ENCODE assay signal across 8 cellular contexts in the genomic region with DNA sequence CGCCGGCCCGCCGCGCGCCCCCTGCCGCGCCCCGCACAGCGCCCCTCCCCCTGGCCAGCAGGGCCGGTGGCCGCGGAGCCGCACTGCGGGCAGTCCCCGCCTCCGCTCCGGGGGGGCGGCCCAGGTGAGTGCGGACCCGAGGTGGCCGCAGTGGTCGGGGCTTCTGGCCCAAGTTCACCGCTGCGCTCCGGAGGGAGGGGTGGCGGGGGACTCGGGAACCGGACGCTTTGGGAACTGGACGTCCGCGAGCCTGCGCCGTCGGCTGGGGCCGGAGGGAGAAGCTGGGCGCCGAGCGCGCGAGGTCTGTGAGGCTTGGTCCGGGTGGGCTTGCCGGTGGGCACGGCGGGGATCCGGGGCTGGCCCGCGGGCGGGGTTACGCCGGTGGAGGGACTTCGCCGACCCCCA. TPM values are rescaled to one million over a fixed set of nuclear protein-coding genes. Genes with fewer than 3 reads are reported as not detected.
A peak's percentile ranks its signal among the peaks of the same experiment; 100 is the strongest.
DNase-seq lines count a peak whose midpoint lies in the region; ATAC-seq, FAIRE-seq and TF ChIP-seq lines count a peak whose summit lies in the region.

No MANE protein-coding gene starts in this region.

- SMC1A ChIA-PET in GM12878 (lab: Charles Lee; ENCODE audit: uncharacterized antibody, unreplicated experiment), result no interaction called here

- no peak overlapping the region for H2AFZ ChIP-seq in GM12878 (ENCODE audit: control insufficient read depth, low read depth, low read length)

- FAIRE-seq in GM12878 (lab: Jason Lieb, UNC), result no peak

- no peaks in the 10 kb centered on the region for H3K9me3 ChIP-seq in GM12878 (replicated peaks; ENCODE audit: control insufficient read depth, insufficient read depth, low read length)
- no peaks in the 10 kb centered on the region for H3K9me3 ChIP-seq in lung (ENCODE audit: control insufficient read depth in 2 of 2, insufficient read depth in 1 of 2, low read length in 1 of 2)

- DNase-seq in AG09309 (ENCODE audit: low read depth) (no peak), GM12878 (ENCODE audit: low read depth, low spot score) (no peak), lung (ENCODE audit: low spot score) (no peak), NCI-H1092 treated with DMSO at 0.1 percent for 48 hours (lab: John Stamatoyannopoulos, UW) (no peak)
- no peak for DNase-seq in central memory CD4-positive, alpha-beta T cell
- no peak for DNase-seq in stimulated activated CD8-positive, alpha-beta memory T cell treated with anti-CD3 and anti-CD28 coated beads, Interleukin-4, amount 100 ng/mL, for 48 hours

- TF ChIP-seq CTCF in AG09309 (IDR thresholded peaks at IDR 0.05; ENCODE audit: control insufficient read depth, insufficient read depth, low read depth, low read length, missing control alignments) (no peak), GM12878 (IDR thresholded peaks at IDR 0.05 in 2 of 3, conservative IDR thresholded peaks at IDR 0.05 in 1 of 3; ENCODE audit: control insufficient read depth in 2 of 3, extremely low read depth in 1 of 3, insufficient read depth in 1 of 3, low read depth in 3 of 3, low read length in 3 of 3) (no peak), lung (IDR thresholded peaks at IDR 0.05; ENCODE audit: control extremely low read depth, extremely low read depth) (no peak)

- H3K4me1 ChIP-seq in GM12878 (ENCODE audit: control insufficient read depth, insufficient read depth, low read length) (no peaks in the 10 kb centered on the region), lung (ENCODE audit: control insufficient read depth in 2 of 2, insufficient read depth in 2 of 2, low read length in 2 of 2) (peaks cover 11 to 14% of the 10 kb centered on the region in 2 donors), urinary bladder (ENCODE audit: insufficient read depth) (peaks cover 2% of the 10 kb centered on the region)

- POLR2A ChIA-PET in GM12878 (lab: Charles Lee), result no interaction called here

- H3K27ac ChIP-seq in GM12878 (ENCODE audit: control insufficient read depth, insufficient read depth) (no peak overlapping the region), lung (ENCODE audit: low read depth in 1 of 2, low read length in 1 of 2) (peak overlapping the region; percentile 65 to 95), urinary bladder (ENCODE audit: low read depth) (no peak overlapping the region)

- H3K27me3 ChIP-seq in GM12878 (replicated peaks in 1 of 2; ENCODE audit: control insufficient read depth in 2 of 2, insufficient read depth in 2 of 2, low read length in 1 of 2) (peaks cover 12 to 25% of the 10 kb centered on the region in 2 experiments), lung (ENCODE audit: control insufficient read depth, insufficient read depth) (no peaks in the 10 kb centered on the region)

- RAD21 ChIA-PET in GM12878 (lab: Charles Lee; ENCODE audit: unreplicated experiment), result interaction anchor here (1.3 kb wide), 1 partner anchor 412 kb away, joined by 3 read pairs; no protein-coding TSS in a partner anchor

- in situ Hi-C loops in GM12878 (cut with MboI), result no loop called here

- no peak for TF ChIP-seq POLR2A in GM12878 (IDR thresholded peaks at IDR 0.05; ENCODE audit: low read depth, low read length)

- H4K20me1 ChIP-seq in GM12878 (ENCODE audit: control insufficient read depth, insufficient read depth), result no peaks in the 10 kb centered on the region

- 11% methylated on average over 11 of the region's 54 CpGs for WGBS in GM12878 (ENCODE audit: insufficient coverage, insufficient replicate concordance, low lambda C conversion rate, missing lambda C conversion rate)
- 1% methylated on average over 26 to 54 of the region's 54 CpGs for WGBS in lung, 2 donors
- WGBS in urinary bladder, result under 1% methylated on average over 52 of the region's 54 CpGs

- CTCF ChIA-PET in GM12878 (lab: Yijun Ruan, JAX), result interaction anchor here (1.0 to 2.0 kb wide), 2 partner anchors 284 to 339 kb away, joined by 3 to 5 read pairs; no protein-coding TSS in a partner anchor

- H3K36me3 ChIP-seq in GM12878 (ENCODE audit: control insufficient read depth in 2 of 2, insufficient read depth in 2 of 2, low read length in 1 of 2) (no peaks in the 10 kb centered on the region), lung (ENCODE audit: control insufficient read depth in 2 of 2, insufficient read depth in 2 of 2, low read length in 2 of 2) (no peaks in the 10 kb centered on the region), urinary bladder (ENCODE audit: insufficient read depth) (no peaks in the 10 kb centered on the region)

- H3K79me2 ChIP-seq in GM12878 (ENCODE audit: control insufficient read depth, insufficient read depth, low read length), result no peaks in the 10 kb centered on the region

- intact Hi-C loops in GM12878 (cut with micrococcal nuclease; ENCODE audit: unreplicated experiment), result loop anchor here (10.0 kb wide), 1 partner anchor 317 kb away; no protein-coding TSS in a partner anchor

- BruUV-seq in GM12878 (replicated peaks; lab: Mats Ljungman, UMichigan), result no TSS peak

- TF ChIP-seq RAD21 in GM12878 (IDR thresholded peaks at IDR 0.05; ENCODE audit: insufficient read depth, low read depth, low read length), result no peak

- ATAC-seq in HG02642 (IDR thresholded peaks at IDR 0.05; ENCODE audit: poor library complexity, unreplicated experiment), result peak; percentile 26
- no peak for ATAC-seq in GM12878
- ATAC-seq in lung (ENCODE audit: insufficient read depth, low FRiP score), result no peak

- TF ChIP-seq EP300 in GM12878 (IDR thresholded peaks at IDR 0.05; ENCODE audit: borderline replicate concordance in 1 of 2, control insufficient read depth in 1 of 2, low read depth in 2 of 2, low read length in 2 of 2), result no peak

- H3K9ac ChIP-seq in GM12878 (ENCODE audit: control insufficient read depth, insufficient read depth, low read length), result no peak overlapping the region

- H3K4me3 ChIP-seq in AG09309 (ENCODE audit: control insufficient read depth, low read depth, low read length) (0 out of 2 replicates have a peak overlapping the region, but pooled peaks have one; percentile 2), GM12878 (peak overlapping the region; percentile 22; the same call in 1 of the 2 replicates), lung (peak overlapping the region; percentile 60), urinary bladder (ENCODE audit: low read depth, low read length) (peak overlapping the region; percentile 90)

- H3K4me2 ChIP-seq in GM12878 (ENCODE audit: control insufficient read depth, insufficient read depth), result peak overlapping the region; percentile 81; the same call in 1 of the 2 replicates

TF ChIP-seq in GM12878, 131 proteins besides CTCF, POLR2A, EP300 and RAD21:
- no peak for TF ChIP-seq ZNF207 (IDR thresholded peaks at IDR 0.05; ENCODE audit: borderline replicate concordance)

RNA-seq across cellular contexts. Expression of a gene that starts 0.6 kb away (rescaled TPM):
- 159 and 169 TPM in 2 replicates for total RNA-seq in GM12878 (2013; cell fraction: nucleolus; rRNA removed)
- 12.2 and 15.7 TPM in 2 replicates for total RNA-seq in GM12878 (2014; rRNA removed)
- 9.9 and 11.7 TPM in 2 replicates for total RNA-seq in GM12878 (2014; rRNA removed; fragmentation: Illumina TruSeq; extraction: Trizol)
- total RNA-seq in GM12878 (2021), result 11.9 and 12.8 TPM in 2 replicates
- 12.0 TPM for polyA plus RNA-seq in GM12878 (2011; ENCODE audit: low read depth)
- 8.9 and 10.6 TPM in 2 replicates for polyA plus RNA-seq in GM12878 (2011; rRNA removed)
- polyA plus RNA-seq in GM12878 (2011; cell fraction: cytosol; rRNA removed), result 10.4 and 15.4 TPM in 2 replicates
- 13.5 and 15.0 TPM in 2 replicates for polyA plus RNA-seq in GM12878 (2011; cell fraction: nucleus; rRNA removed)
- 29.7 and 31.1 TPM in 2 replicates for polyA plus RNA-seq in GM12878 (2012)
- polyA plus RNA-seq in GM12878 (2014; fragmentation: Illumina TruSeq; extraction: Trizol), result 5.5 and 5.8 TPM in 2 replicates
- polyA plus RNA-seq in GM12878 (2014; fragmentation: Nextera tagmentation; extraction: Ambion mirVana), result 1 to 10 TPM; 2.7 to 4.0 TPM
- 13.0 and 14.6 TPM in 2 replicates for polyA plus RNA-seq in GM12878 (2014; rRNA removed)
- polyA plus RNA-seq in GM12878 (2016; fragmentation: Nextera tagmentation; extraction: Ambion mirVana), result 10 to 100 TPM; 15.5 to 16.8 TPM
- 12.5 and 20.3 TPM in 2 replicates for polyA minus RNA-seq in GM12878 (2011; rRNA and poly(A)+ RNA removed)
- polyA minus RNA-seq in GM12878 (2011; cell fraction: cytosol; rRNA and poly(A)+ RNA removed), result 5.4 and 6.7 TPM in 2 replicates
- polyA minus RNA-seq in GM12878 (2011; cell fraction: nucleus; rRNA and poly(A)+ RNA removed), result 19.0 and 21.2 TPM in 2 replicates
- 10 to 100 TPM; 30.2 to 62.4 TPM for total RNA-seq in lung
- polyA plus RNA-seq in lung, result 1 to 10 TPM; 3.2 to 9.5 TPM
- 52.3 TPM for total RNA-seq in urinary bladder
- 13.8 TPM for polyA plus RNA-seq in urinary bladder

Comparison
In these comparisons a context has a peak if more than half of its experiments do, and no peak if none do; other contexts are left out.
1. H3K4me3 ChIP-seq: peak in every context shown above with its lines; median percentile 90 in urinary bladder; 60 in lung; 22 in GM12878; 2 in AG09309.
2. H3K27ac ChIP-seq: peak in lung (2 of 2); none in GM12878 (single experiment) and urinary bladder (single experiment).